Comparison of ENCODE assay signal across 1 cellular context in genomic region chr17:55301521-55302406, GRCh38.
TF ChIP-seq lines count a peak whose summit lies in the region.

No MANE protein-coding gene starts in this region.

TF ChIP-seq in HepG2, 621 proteins besides CTCF, POLR2A, EP300 and RAD21 (continued from another document and continues in another):
- no peak for TF ChIP-seq ZBTB40 (IDR thresholded peaks at IDR 0.05)
- TF ChIP-seq ZBTB40 (CRISPR knock-in tag; IDR thresholded peaks at IDR 0.05): no peak; the same call in 1 of the 2 replicates
- TF ChIP-seq BCL3 (CRISPR knock-in tag; IDR thresholded peaks at IDR 0.05): no peak
- TF ChIP-seq ZNF468 (CRISPR knock-in tag; IDR thresholded peaks at IDR 0.05): no peak
- TF ChIP-seq ZBTB38 (CRISPR knock-in tag; IDR thresholded peaks at IDR 0.05): no peak
- TF ChIP-seq ERF (CRISPR knock-in tag; IDR thresholded peaks at IDR 0.05): peak; percentile 83
- no peak for TF ChIP-seq KDM3A (CRISPR knock-in tag; IDR thresholded peaks at IDR 0.05; ENCODE audit: low read depth)
- TF ChIP-seq EZH2 (conservative IDR thresholded peaks at IDR 0.05; ENCODE audit: low read depth, low read length): no peak
- TF ChIP-seq TRIM24 (CRISPR knock-in tag; IDR thresholded peaks at IDR 0.05): no peak
- TF ChIP-seq SRSF9 (IDR thresholded peaks at IDR 0.05; ENCODE audit: borderline replicate concordance, insufficient read depth, low read depth, low read length, poor library complexity, severe bottlenecking): no peak
- TF ChIP-seq ONECUT2 (CRISPR knock-in tag; IDR thresholded peaks at IDR 0.05): peak; percentile 40; the same call in 1 of the 2 replicates
- TF ChIP-seq FOXA1 (IDR thresholded peaks at IDR 0.05): peak; percentile 69; the same call in 1 of the 2 replicates
- no peak; the same call in none of the 2 replicates for TF ChIP-seq FOXA1 (CRISPR knock-in tag; IDR thresholded peaks at IDR 0.05)
- TF ChIP-seq PAXIP1 (CRISPR knock-in tag; conservative IDR thresholded peaks at IDR 0.05): peak; percentile 86
- TF ChIP-seq ZNF234 (CRISPR knock-in tag; conservative IDR thresholded peaks at IDR 0.05): no peak
- TF ChIP-seq ZSCAN29 (CRISPR knock-in tag; conservative IDR thresholded peaks at IDR 0.05): peak; percentile 69; the same call in 1 of the 2 replicates
- TF ChIP-seq CCAR2 (optimal IDR thresholded peaks at IDR 0.05; ENCODE audit: low read depth, low read length): no peak
- TF ChIP-seq ZNF713 (CRISPR knock-in tag; IDR thresholded peaks at IDR 0.05): no peak
- TF ChIP-seq THAP7 (CRISPR knock-in tag; IDR thresholded peaks at IDR 0.05): 0 out of 2 replicates have a peak, but pooled peaks have one; percentile 59
- no peak for TF ChIP-seq YY1 (IDR thresholded peaks at IDR 0.05; ENCODE audit: insufficient read depth, insufficient replicate concordance, low read depth, low read length)
- peak; percentile 84 for TF ChIP-seq AKAP8 (CRISPR knock-in tag; IDR thresholded peaks at IDR 0.05)
- TF ChIP-seq SMAD3 (CRISPR knock-in tag; IDR thresholded peaks at IDR 0.05): peak; percentile 78
- peak; percentile 92 for TF ChIP-seq ARID5B (CRISPR knock-in tag; IDR thresholded peaks at IDR 0.05)
- peak; percentile 58; the same call in 1 of the 2 replicates for TF ChIP-seq ZNF770 (CRISPR knock-in tag; IDR thresholded peaks at IDR 0.05)
- no peak for TF ChIP-seq RNF219 (CRISPR knock-in tag; IDR thresholded peaks at IDR 0.05)
- peak; percentile 79; the same call in 1 of the 2 replicates for TF ChIP-seq ZNF205 (CRISPR knock-in tag; IDR thresholded peaks at IDR 0.05)
- TF ChIP-seq ZBTB42 (CRISPR knock-in tag; IDR thresholded peaks at IDR 0.05): no peak
- TF ChIP-seq ZIK1 (CRISPR knock-in tag; IDR thresholded peaks at IDR 0.05; ENCODE audit: borderline replicate concordance, low read depth): no peak; the same call in 1 of the 2 replicates
- TF ChIP-seq EHMT2 (IDR thresholded peaks at IDR 0.05; ENCODE audit: borderline replicate concordance, low read depth, low read length): peak; percentile 78
- no peak for TF ChIP-seq ZNF557 (CRISPR knock-in tag; IDR thresholded peaks at IDR 0.05)
- TF ChIP-seq ZNF362 (CRISPR knock-in tag; IDR thresholded peaks at IDR 0.05; ENCODE audit: borderline replicate concordance): peak; percentile 25; the same call in 1 of the 2 replicates
- peak; percentile 43; the same call in 1 of the 2 replicates for TF ChIP-seq JUND (CRISPR knock-in tag; IDR thresholded peaks at IDR 0.05)
